In genomic region chr9:378263-378662, GRCh38 we compare ENCODE assay signal across 24 cellular contexts.
DNase-seq lines count a peak whose midpoint lies in the region; ATAC-seq lines count a peak whose summit lies in the region.
"Had no signal": no experiment of that assay in that cellular context is flagged by ENCODE, and none has a peak within 500 bp of the region (broad histone marks: within the 10 kb centered on the region; RNA-seq: fewer than 3 reads in every experiment).

No MANE protein-coding gene starts in this region.

- H3K27me3 ChIP-seq in naive thymus-derived CD4-positive, alpha-beta T cell (ENCODE audit: control insufficient read depth in 2 of 2, insufficient read depth in 2 of 2, low read length in 2 of 2), result no peaks in the 10 kb centered on the region
- H3K27me3 ChIP-seq: BLaER1, stomach, tibial nerve had no signal

- POLR2A ChIA-PET in naive thymus-derived CD4-positive, alpha-beta T cell (lab: Charles Lee), result no interaction called here

- no peak overlapping the region for H3K4me3 ChIP-seq in Jurkat, Clone E6-1 (ENCODE audit: low read length)
- no peak overlapping the region for H3K4me3 ChIP-seq in naive thymus-derived CD4-positive, alpha-beta T cell (ENCODE audit: low read length)
- H3K4me3 ChIP-seq: BLaER1, HAP-1, lower lobe of right lung, mucosa of descending colon, stomach, tibial nerve had no signal

- no peaks in the 10 kb centered on the region for H3K27me3 Mint-ChIP-seq in activated T-cell treated with anti-CD3 and anti-CD28 coated beads, Interleukin-2, amount 50 U/mL, for 72 hours (ENCODE audit: low read depth)
- no peaks in the 10 kb centered on the region for H3K27me3 Mint-ChIP-seq in activated T-helper 1 cell treated with anti-CD3 and anti-CD28 coated beads, Interleukin-12 subunit alpha, Interleukin-12 subunit beta, Interleukin-2, Interleukin-4 antibody, amounts not matched to agents 30 ng/mL and 10 ng/mL and 1 ng/mL, durations not matched to agents 14 hours and 24 hours and 36 hours (ENCODE audit: insufficient read depth)
- no peaks in the 10 kb centered on the region for H3K27me3 Mint-ChIP-seq in naive thymus-derived CD4-positive, alpha-beta T cell

- CTCF ChIA-PET in naive thymus-derived CD4-positive, alpha-beta T cell (lab: Charles Lee), result interaction anchor here (0.8 kb wide), 1 partner anchor 322 kb away, joined by 3 read pairs; no protein-coding TSS in a partner anchor

- H3K9me3 ChIP-seq in naive thymus-derived CD4-positive, alpha-beta T cell (ENCODE audit: control insufficient read depth in 2 of 3, low read length in 3 of 3), result no peaks in the 10 kb centered on the region
- H3K9me3 ChIP-seq: BLaER1, HAP-1, lower lobe of right lung, mucosa of descending colon, stomach, tibial nerve had no signal

- DNase-seq in activated T-cell treated with anti-CD3 and anti-CD28 coated beads, Interleukin-2, amount 50 U/mL, for 72 hours, result no peak
- DNase-seq in activated T-cell treated with anti-CD3 and anti-CD28 coated beads for 4 hours (no peak), G401 (ENCODE audit: low spot score) (no peak), cardiac septum (ENCODE audit: low spot score) (no peak), left lobe of liver (ENCODE audit: low spot score) (no peak)
- DNase-seq in Jurkat, Clone E6-1 (ENCODE audit: low read depth, low spot score), result peak; percentile 41
- DNase-seq in activated T-helper 1 cell treated with anti-CD3 and anti-CD28 coated beads, Interleukin-12 subunit alpha, Interleukin-12 subunit beta, Interleukin-2, Interleukin-4 antibody, amounts not matched to agents 30 ng/mL and 10 ng/mL and 1 ng/mL, durations not matched to agents 14 hours and 24 hours and 36 hours (ENCODE audit: low spot score), result no peak
- peak in 4 of 9 donors; percentile 4 to 21 (median 9) for DNase-seq in naive thymus-derived CD4-positive, alpha-beta T cell
- DNase-seq: ACHN; activated CD4-positive, CD25-positive, alpha-beta regulatory T cell; activated effector memory CD4-positive, alpha-beta T cell treated with anti-CD3 and anti-CD28 coated beads, Interleukin-2, amount 50 U/mL, for 16 hours; anterior cingulate cortex; EL; lower lobe of right lung; mucosa of descending colon; NCI-H1092 treated with DMSO at 0.1 percent for 48 hours; NCI-H1930; stimulated activated CD4-positive, alpha-beta T cell treated with anti-CD3 and anti-CD28 coated beads, Interleukin-4, amount 100 ng/mL, for 4 hours; stomach had no signal

- intact Hi-C loops in activated T-helper 1 cell treated with anti-CD3 and anti-CD28 coated beads, Interleukin-12 subunit alpha, Interleukin-12 subunit beta, Interleukin-2, Interleukin-4 antibody, amounts not matched to agents 30 ng/mL and 10 ng/mL and 1 ng/mL, durations not matched to agents 14 hours and 24 hours and 36 hours (cut with micrococcal nuclease), result no loop called here
- intact Hi-C loops in naive thymus-derived CD4-positive, alpha-beta T cell (cut with micrococcal nuclease), result loop anchor here in 1 of 2 donors (5.0 kb wide), 1 partner anchor 36 kb away; no protein-coding TSS in a partner anchor
- intact Hi-C loops in cardiac septum (cut with DNase I), result no loop called here

- H3K4me3 Mint-ChIP-seq in activated T-cell treated with anti-CD3 and anti-CD28 coated beads, Interleukin-2, amount 50 U/mL, for 72 hours, result no peak overlapping the region
- no peak overlapping the region for H3K4me3 Mint-ChIP-seq in activated T-helper 1 cell treated with anti-CD3 and anti-CD28 coated beads, Interleukin-12 subunit alpha, Interleukin-12 subunit beta, Interleukin-2, Interleukin-4 antibody, amounts not matched to agents 30 ng/mL and 10 ng/mL and 1 ng/mL, durations not matched to agents 14 hours and 24 hours and 36 hours
- peak overlapping the region in 3 of 10 donors; percentile 0 to 37 (median 3) for H3K4me3 Mint-ChIP-seq in naive thymus-derived CD4-positive, alpha-beta T cell

- H3K36me3 ChIP-seq in naive thymus-derived CD4-positive, alpha-beta T cell (ENCODE audit: control insufficient read depth in 2 of 3, insufficient read depth in 3 of 3, low read length in 3 of 3), result peaks cover 30 to 84% (median 40%) of the 10 kb centered on the region in 3 experiments
- H3K36me3 ChIP-seq: HAP-1 had no signal

- peaks cover 0 to 2% of the 10 kb centered on the region in 2 donors for H3K4me1 ChIP-seq in naive thymus-derived CD4-positive, alpha-beta T cell (ENCODE audit: control insufficient read depth in 2 of 2, insufficient read depth in 2 of 2, low read length in 2 of 2)
- H3K4me1 ChIP-seq: BLaER1, HAP-1, lower lobe of right lung, stomach, tibial nerve had no signal

- no peaks in the 10 kb centered on the region for H3K9me3 Mint-ChIP-seq in activated T-cell treated with anti-CD3 and anti-CD28 coated beads, Interleukin-2, amount 50 U/mL, for 72 hours
- no peaks in the 10 kb centered on the region for H3K9me3 Mint-ChIP-seq in activated T-helper 1 cell treated with anti-CD3 and anti-CD28 coated beads, Interleukin-12 subunit alpha, Interleukin-12 subunit beta, Interleukin-2, Interleukin-4 antibody, amounts not matched to agents 30 ng/mL and 10 ng/mL and 1 ng/mL, durations not matched to agents 14 hours and 24 hours and 36 hours
- no peaks in the 10 kb centered on the region for H3K9me3 Mint-ChIP-seq in naive thymus-derived CD4-positive, alpha-beta T cell

- peak overlapping the region; percentile 2 for H3K27ac ChIP-seq in naive thymus-derived CD4-positive, alpha-beta T cell (ENCODE audit: low read depth, low read length)
- H3K27ac ChIP-seq: BLaER1, HL-60, lower lobe of right lung, stomach, tibial nerve had no signal

- no peaks in the 10 kb centered on the region for H3K4me1 Mint-ChIP-seq in activated T-cell treated with anti-CD3 and anti-CD28 coated beads, Interleukin-2, amount 50 U/mL, for 72 hours (ENCODE audit: low read depth)
- H3K4me1 Mint-ChIP-seq in activated T-helper 1 cell treated with anti-CD3 and anti-CD28 coated beads, Interleukin-12 subunit alpha, Interleukin-12 subunit beta, Interleukin-2, Interleukin-4 antibody, amounts not matched to agents 30 ng/mL and 10 ng/mL and 1 ng/mL, durations not matched to agents 14 hours and 24 hours and 36 hours (ENCODE audit: low read depth), result peaks cover 10% of the 10 kb centered on the region
- peaks cover 6 to 17% (median 11%) of the 10 kb centered on the region in 7 donors for H3K4me1 Mint-ChIP-seq in naive thymus-derived CD4-positive, alpha-beta T cell

- peaks cover 2 to 38% of the 10 kb centered on the region in 2 donors for H3K36me3 Mint-ChIP-seq in activated T-cell treated with anti-CD3 and anti-CD28 coated beads, Interleukin-2, amount 50 U/mL, for 72 hours (ENCODE audit: insufficient read depth in 2 of 2)
- peaks cover 48% of the 10 kb centered on the region for H3K36me3 Mint-ChIP-seq in activated T-helper 1 cell treated with anti-CD3 and anti-CD28 coated beads, Interleukin-12 subunit alpha, Interleukin-12 subunit beta, Interleukin-2, Interleukin-4 antibody, amounts not matched to agents 30 ng/mL and 10 ng/mL and 1 ng/mL, durations not matched to agents 14 hours and 24 hours and 36 hours (ENCODE audit: low read depth)
- peaks cover 16 to 61% (median 37%) of the 10 kb centered on the region in 5 donors for H3K36me3 Mint-ChIP-seq in naive thymus-derived CD4-positive, alpha-beta T cell

- H3K27ac Mint-ChIP-seq in activated T-cell treated with anti-CD3 and anti-CD28 coated beads, Interleukin-2, amount 50 U/mL, for 72 hours, result peak overlapping the region; percentile 21
- peak overlapping the region; percentile 34 for H3K27ac Mint-ChIP-seq in activated T-helper 1 cell treated with anti-CD3 and anti-CD28 coated beads, Interleukin-12 subunit alpha, Interleukin-12 subunit beta, Interleukin-2, Interleukin-4 antibody, amounts not matched to agents 30 ng/mL and 10 ng/mL and 1 ng/mL, durations not matched to agents 14 hours and 24 hours and 36 hours
- H3K27ac Mint-ChIP-seq in naive thymus-derived CD4-positive, alpha-beta T cell, result peak overlapping the region; percentile 19 to 84 (median 74)

- in situ Hi-C loops in G401 (cut with HindIII; ENCODE audit: low sequenced_read_pairs), result no loop called here

- ATAC-seq in activated T-cell treated with anti-CD3 and anti-CD28 coated beads, Interleukin-2, amount 50 U/mL, for 72 hours (replicated peaks in 1 of 2), result no peak
- peak; percentile 58 for ATAC-seq in naive thymus-derived CD4-positive, alpha-beta T cell
- no peak for ATAC-seq in left lobe of liver
- ATAC-seq: lower lobe of right lung, mucosa of descending colon, sciatic nerve had no signal

Comparison
In these comparisons a context has a peak if more than half of its experiments do, and no peak if none do; other contexts are left out.
1. H3K27ac Mint-ChIP-seq: peak in every context shown above with its lines; median percentile 74 in naive thymus-derived CD4-positive, alpha-beta T cell; 34 in activated T-helper 1 cell treated with anti-CD3 and anti-CD28 coated beads, Interleukin-12 subunit alpha, Interleukin-12 subunit beta, Interleukin-2, Interleukin-4 antibody, amounts not matched to agents 30 ng/mL and 10 ng/mL and 1 ng/mL, durations not matched to agents 14 hours and 24 hours and 36 hours; 21 in activated T-cell treated with anti-CD3 and anti-CD28 coated beads, Interleukin-2, amount 50 U/mL, for 72 hours.